ENCODE assay signal across 2 cellular contexts in genomic region chr2:232477751-232478510, GRCh38.
TF ChIP-seq lines count a peak whose summit lies in the region.

No MANE protein-coding gene starts in this region.

TF ChIP-seq in HepG2, 621 proteins besides CTCF, POLR2A, EP300 and RAD21:
- TF ChIP-seq MNT (IDR thresholded peaks at IDR 0.05) (peak; percentile 72), ZNF670 (CRISPR knock-in tag; IDR thresholded peaks at IDR 0.05; ENCODE audit: borderline replicate concordance) (no peak)

TF ChIP-seq in IMR-90, 13 proteins besides CTCF, POLR2A, EP300 and RAD21:
- TF ChIP-seq MAFK (IDR thresholded peaks at IDR 0.05; ENCODE audit: low read depth, low read length) (no peak), MXI1 (IDR thresholded peaks at IDR 0.05; ENCODE audit: borderline replicate concordance, low read depth, low read length) (no peak)
TF ChIP-seq in IMR-90: peak in this region for 0.
